In the genomic region with DNA sequence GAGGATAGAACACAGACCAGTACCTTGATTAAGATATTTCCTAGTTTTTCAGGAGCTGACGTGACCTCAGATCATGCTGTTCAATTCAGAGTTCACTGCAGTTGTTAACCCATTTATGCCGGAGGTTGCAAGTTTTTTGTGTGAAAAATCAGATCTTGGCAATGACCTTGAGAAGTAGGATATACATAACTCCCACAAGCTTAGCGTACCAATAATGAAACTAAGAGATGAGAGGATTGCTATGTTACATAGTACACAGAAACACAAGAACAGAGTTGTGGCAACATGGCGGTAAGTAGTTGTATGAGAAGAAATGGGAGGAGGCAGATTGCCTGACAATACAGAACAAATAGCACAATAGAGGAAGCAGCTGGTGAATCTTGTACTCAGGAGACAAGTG, we compare ENCODE assay signal across 14 cellular contexts. TPM values are rescaled to one million over a fixed set of nuclear protein-coding genes. Genes with fewer than 3 reads are reported as not detected.
DNase-seq lines count a peak whose midpoint lies in the region; ATAC-seq and TF ChIP-seq lines count a peak whose summit lies in the region.
"Had no signal": no experiment of that assay in that cellular context is flagged by ENCODE, and none has a peak within 500 bp of the region (broad histone marks: within the 10 kb centered on the region; RNA-seq: fewer than 3 reads in every experiment).

No MANE protein-coding gene starts in this region.

- H3K27me3 Mint-ChIP-seq in activated CD8-positive, alpha-beta memory T cell treated with anti-CD3 and anti-CD28 coated beads, Interleukin-2, amount 10 ng/mL, durations not matched to agents 7 days and 5 days, result no peaks in the 10 kb centered on the region
- no peaks in the 10 kb centered on the region for H3K27me3 Mint-ChIP-seq in activated T-helper 17 cell treated with anti-CD3 and anti-CD28 coated beads, Interleukin-2, amount 50 U/mL, for 72 hours
- no peaks in the 10 kb centered on the region for H3K27me3 Mint-ChIP-seq in neural crest cell (ENCODE audit: low read depth)
- H3K27me3 Mint-ChIP-seq: CD4-positive, CD25-positive, alpha-beta regulatory T cell had no signal

- H3K4me3 Mint-ChIP-seq in activated CD8-positive, alpha-beta memory T cell treated with anti-CD3 and anti-CD28 coated beads, Interleukin-2, amount 10 ng/mL, durations not matched to agents 7 days and 5 days, result no peak overlapping the region
- H3K4me3 Mint-ChIP-seq in activated T-helper 17 cell treated with anti-CD3 and anti-CD28 coated beads, Interleukin-2, amount 50 U/mL, for 72 hours, result no peak overlapping the region
- no peak overlapping the region for H3K4me3 Mint-ChIP-seq in neural crest cell
- H3K4me3 Mint-ChIP-seq: CD4-positive, CD25-positive, alpha-beta regulatory T cell had no signal

- H3K27ac Mint-ChIP-seq in activated CD8-positive, alpha-beta memory T cell treated with anti-CD3 and anti-CD28 coated beads, Interleukin-2, amount 10 ng/mL, durations not matched to agents 7 days and 5 days, result peak overlapping the region; percentile 28
- peak overlapping the region; percentile 50 for H3K27ac Mint-ChIP-seq in activated T-helper 17 cell treated with anti-CD3 and anti-CD28 coated beads, Interleukin-2, amount 50 U/mL, for 72 hours
- H3K27ac Mint-ChIP-seq in neural crest cell (ENCODE audit: unreplicated experiment), result peak overlapping the region; percentile 0

- no peak for TF ChIP-seq CTCF in neural crest cell (conservative IDR thresholded peaks at IDR 0.05)

- H3K9me3 Mint-ChIP-seq in activated CD8-positive, alpha-beta memory T cell treated with anti-CD3 and anti-CD28 coated beads, Interleukin-2, amount 10 ng/mL, durations not matched to agents 7 days and 5 days (ENCODE audit: low read depth), result no peaks in the 10 kb centered on the region
- H3K9me3 Mint-ChIP-seq in activated T-helper 17 cell treated with anti-CD3 and anti-CD28 coated beads, Interleukin-2, amount 50 U/mL, for 72 hours, result no peaks in the 10 kb centered on the region
- peaks cover 6% of the 10 kb centered on the region for H3K9me3 Mint-ChIP-seq in neural crest cell
- H3K9me3 Mint-ChIP-seq: CD4-positive, CD25-positive, alpha-beta regulatory T cell had no signal

- DNase-seq in activated CD8-positive, alpha-beta memory T cell treated with anti-CD3 and anti-CD28 coated beads, Interleukin-2, amount 10 ng/mL, durations not matched to agents 7 days and 5 days, result no peak
- no peak for DNase-seq in activated CD8-positive, alpha-beta memory T cell treated with anti-CD3 and anti-CD28 coated beads for 24 hours
- DNase-seq in Kasumi-1 (lab: John Stamatoyannopoulos, UW) (peak; percentile 63 to 66), neural crest cell (ENCODE audit: low read depth, low spot score) (no peak)
- DNase-seq in NK-92 treated with Interleukin-12 subunit alpha and Interleukin-12 subunit beta, amount 100 ng/mL, for 24 hours (lab: John Stamatoyannopoulos, UW), result no peak
- DNase-seq: BE2C; CD4-positive, CD25-positive, alpha-beta regulatory T cell; NCI-H1092; NCI-H146; NCI-H2029 treated with DMSO at 0.1 percent for 48 hours; Peyer's patch had no signal

- H3K36me3 Mint-ChIP-seq in activated CD8-positive, alpha-beta memory T cell treated with anti-CD3 and anti-CD28 coated beads, Interleukin-2, amount 10 ng/mL, durations not matched to agents 7 days and 5 days, result peaks cover 46% of the 10 kb centered on the region
- peaks cover 92% of the 10 kb centered on the region for H3K36me3 Mint-ChIP-seq in activated T-helper 17 cell treated with anti-CD3 and anti-CD28 coated beads, Interleukin-2, amount 50 U/mL, for 72 hours (ENCODE audit: low read depth)
- peaks cover 27% of the 10 kb centered on the region for H3K36me3 Mint-ChIP-seq in neural crest cell (ENCODE audit: low read depth)

- peak; percentile 27 for ATAC-seq in activated CD8-positive, alpha-beta memory T cell treated with anti-CD3 and anti-CD28 coated beads, Interleukin-2, amount 10 ng/mL, durations not matched to agents 7 days and 5 days
- peak; percentile 42 for ATAC-seq in activated T-helper 17 cell treated with anti-CD3 and anti-CD28 coated beads, Interleukin-2, amount 50 U/mL, for 72 hours (replicated peaks)
- no peak for ATAC-seq in HG03520 (IDR thresholded peaks at IDR 0.05; ENCODE audit: unreplicated experiment)
- no peak for ATAC-seq in GM19351 (IDR thresholded peaks at IDR 0.05; ENCODE audit: unreplicated experiment)

- peaks cover 15% of the 10 kb centered on the region for H3K4me1 Mint-ChIP-seq in activated CD8-positive, alpha-beta memory T cell treated with anti-CD3 and anti-CD28 coated beads, Interleukin-2, amount 10 ng/mL, durations not matched to agents 7 days and 5 days
- peaks cover 18% of the 10 kb centered on the region for H3K4me1 Mint-ChIP-seq in activated T-helper 17 cell treated with anti-CD3 and anti-CD28 coated beads, Interleukin-2, amount 50 U/mL, for 72 hours
- peaks cover 13% of the 10 kb centered on the region for H3K4me1 Mint-ChIP-seq in neural crest cell

- CTCF ChIA-PET in activated CD8-positive, alpha-beta memory T cell treated with anti-CD3 and anti-CD28 coated beads, Interleukin-2, amount 10 ng/mL, durations not matched to agents 7 days and 5 days (lab: Charles Lee), result no interaction called here

RNA-seq across cellular contexts. Expression of a gene that starts 39.1 kb away (rescaled TPM):
- 10 to 100 TPM; 55.5 to 56.7 TPM for total RNA-seq in activated CD8-positive, alpha-beta memory T cell treated with anti-CD3 and anti-CD28 coated beads, Interleukin-2, amount 10 ng/mL, durations not matched to agents 7 days and 5 days
- total RNA-seq in activated T-helper 17 cell treated with anti-CD3 and anti-CD28 coated beads, Interleukin-2, amount 50 U/mL, for 72 hours, result 10 to 100 TPM; 53.0 to 60.3 TPM
- total RNA-seq in neural crest cell, result 69.6 and 70.0 TPM in 2 replicates

RNA-seq across cellular contexts. Expression of a gene that starts 49.6 kb away (rescaled TPM):
- total RNA-seq in activated CD8-positive, alpha-beta memory T cell treated with anti-CD3 and anti-CD28 coated beads, Interleukin-2, amount 10 ng/mL, durations not matched to agents 7 days and 5 days, result 10 to 100 TPM; 45.2 to 48.9 TPM
- 10 to 100 TPM; 59.6 to 60.2 TPM for total RNA-seq in activated T-helper 17 cell treated with anti-CD3 and anti-CD28 coated beads, Interleukin-2, amount 50 U/mL, for 72 hours
- 32.9 and 36.4 TPM in 2 replicates for total RNA-seq in neural crest cell

Comparison
In these comparisons a context has a peak if more than half of its experiments do, and no peak if none do; other contexts are left out.
1. ATAC-seq: peak in activated CD8-positive, alpha-beta memory T cell treated with anti-CD3 and anti-CD28 coated beads, Interleukin-2, amount 10 ng/mL, durations not matched to agents 7 days and 5 days (single experiment) and activated T-helper 17 cell treated with anti-CD3 and anti-CD28 coated beads, Interleukin-2, amount 50 U/mL, for 72 hours (single experiment); none in HG03520 (single experiment) and GM19351 (single experiment).
2. DNase-seq: peak in Kasumi-1 (2 of 2); none in activated CD8-positive, alpha-beta memory T cell treated with anti-CD3 and anti-CD28 coated beads, Interleukin-2, amount 10 ng/mL, durations not matched to agents 7 days and 5 days (single experiment), activated CD8-positive, alpha-beta memory T cell treated with anti-CD3 and anti-CD28 coated beads for 24 hours (single experiment), neural crest cell (single experiment) and NK-92 treated with Interleukin-12 subunit alpha and Interleukin-12 subunit beta, amount 100 ng/mL, for 24 hours (single experiment).
3. H3K27ac Mint-ChIP-seq: peak in every context shown above with its lines; median percentile 50 in activated T-helper 17 cell treated with anti-CD3 and anti-CD28 coated beads, Interleukin-2, amount 50 U/mL, for 72 hours; 28 in activated CD8-positive, alpha-beta memory T cell treated with anti-CD3 and anti-CD28 coated beads, Interleukin-2, amount 10 ng/mL, durations not matched to agents 7 days and 5 days; 0 in neural crest cell.